8 cellular contexts compared by ENCODE assay signal in the genomic region with DNA sequence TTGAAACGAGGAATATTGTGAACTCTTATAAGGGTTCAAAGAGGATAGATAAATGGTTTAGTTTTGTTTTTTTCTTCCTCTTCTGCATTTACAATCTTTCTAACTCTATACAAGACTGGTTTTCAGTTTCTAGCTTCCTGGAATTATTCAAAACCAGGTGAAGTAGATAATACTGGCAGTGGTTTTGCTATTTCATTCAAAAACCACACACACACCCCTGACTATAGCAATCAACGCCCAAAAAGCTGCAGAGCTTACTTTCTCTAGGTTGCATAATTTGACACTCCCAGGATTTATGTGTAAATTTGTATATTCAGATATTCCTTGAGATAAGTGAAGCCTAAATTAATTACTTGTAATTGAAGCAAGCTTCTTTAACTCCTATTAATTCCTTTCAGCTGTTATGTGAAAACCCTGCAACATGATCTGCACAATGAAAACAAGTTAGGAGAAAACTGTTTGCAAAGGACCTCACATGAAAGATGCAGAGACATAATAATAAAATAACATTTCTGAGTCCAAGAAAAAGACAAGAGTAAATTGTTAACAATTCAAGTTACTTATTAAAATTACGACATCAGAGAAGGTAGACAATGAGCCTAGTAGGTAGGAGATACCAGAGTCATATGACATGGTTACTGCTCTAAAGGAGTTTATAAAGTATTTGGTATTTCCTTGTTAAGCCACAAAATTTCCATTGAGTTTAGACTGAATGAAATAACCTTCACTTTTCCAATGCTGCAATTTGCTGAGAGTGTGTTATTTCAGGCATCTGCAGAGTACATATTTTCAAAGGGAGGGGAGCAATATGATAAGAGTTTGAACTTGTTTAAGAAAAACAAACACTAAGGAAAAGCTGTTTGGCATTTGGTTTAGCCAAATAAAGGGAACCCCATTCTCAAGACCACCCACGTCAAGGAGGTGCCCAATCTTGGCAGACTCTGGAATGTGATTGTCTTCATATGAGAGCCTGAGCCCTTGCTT. TPM values are rescaled to one million over a fixed set of nuclear protein-coding genes. Genes with fewer than 3 reads are reported as not detected.
DNase-seq lines count a peak whose midpoint lies in the region; ATAC-seq, FAIRE-seq and TF ChIP-seq lines count a peak whose summit lies in the region.

No MANE protein-coding gene starts in this region.

- no peaks in the 10 kb centered on the region for H3K27me3 Mint-ChIP-seq in activated CD8-positive, alpha-beta T cell treated with anti-CD3 and anti-CD28 coated beads, Interleukin-2, amount 10 ng/mL, durations not matched to agents 7 days and 5 days (ENCODE audit: low read depth)

- in situ Hi-C loops in IMR-90 (cut with MboI; ENCODE audit: low sequenced_read_pairs), result no loop called here

- dilution Hi-C loops in IMR-90 (cut with HindIII; ENCODE audit: low sequenced_read_pairs, unreplicated experiment), result no loop called here

- no peak for TF ChIP-seq RAD21 in IMR-90 (IDR thresholded peaks at IDR 0.05; ENCODE audit: low read length)

- H3K4ac ChIP-seq in IMR-90 (ENCODE audit: low read depth, low read length), result peak overlapping the region; percentile 91

- peak overlapping the region in 1 of 2 experiments; percentile 74; a peak in 2 of 4 replicates for H4K8ac ChIP-seq in IMR-90 (ENCODE audit: low read depth in 2 of 2, low read length in 2 of 2)

- no CpG with 5 or more reads among the region's 4 CpGs for whole genome bisulfite sequencing in IMR-90 (ENCODE audit: extremely low coverage in 2 of 2, insufficient read length in 1 of 2), 2 experiments
- WGBS in hepatocyte (ENCODE audit: low lambda C conversion rate, missing lambda C conversion rate), result 22% methylated on average over 4 of the region's 4 CpGs

- H3K36me3 ChIP-seq in IMR-90 (ENCODE audit: control insufficient read depth, insufficient read depth, low read length) (no peaks in the 10 kb centered on the region), hepatocyte (replicated peaks; ENCODE audit: insufficient read depth, low read depth) (no peaks in the 10 kb centered on the region), subcutaneous abdominal adipose tissue (ENCODE audit: control insufficient read depth in 5 of 5, insufficient read depth in 5 of 5, low read length in 5 of 5) (no peaks in the 10 kb centered on the region)

- H3K9me3 ChIP-seq in IMR-90 (ENCODE audit: control insufficient read depth, insufficient read depth, low read length) (no peaks in the 10 kb centered on the region), hepatocyte (ENCODE audit: low read depth) (no peaks in the 10 kb centered on the region), subcutaneous abdominal adipose tissue (ENCODE audit: control insufficient read depth in 5 of 5, low read length in 5 of 5) (no peaks in the 10 kb centered on the region)

- no peak for TF ChIP-seq POLR2A in IMR-90 (IDR thresholded peaks at IDR 0.05; ENCODE audit: low read depth, low read length)

- H2AFZ ChIP-seq in IMR-90 (replicated peaks; ENCODE audit: low read length, poor library complexity), result peak overlapping the region; percentile 17
- H2AFZ ChIP-seq in hepatocyte, result no peak overlapping the region

- POLR2A ChIA-PET in IMR-90 (lab: Charles Lee; ENCODE audit: unreplicated experiment), result interaction anchor here (0.6 to 1.4 kb wide), 3 partner anchors 9 to 62 kb away, joined by 3 to 4 read pairs (median 3); no protein-coding TSS in a partner anchor
- POLR2A ChIA-PET in activated CD8-positive, alpha-beta T cell treated with anti-CD3 and anti-CD28 coated beads, Interleukin-2, amount 10 ng/mL, durations not matched to agents 7 days and 5 days (lab: Charles Lee), result interaction anchor here (0.6 to 5.4 kb wide), 11 partner anchors 14 to 127 kb away, joined by 3 to 143 read pairs (median 25); a partner anchor contains a TSS

- peaks cover 36% of the 10 kb centered on the region for H3K36me3 Mint-ChIP-seq in activated CD8-positive, alpha-beta T cell treated with anti-CD3 and anti-CD28 coated beads, Interleukin-2, amount 10 ng/mL, durations not matched to agents 7 days and 5 days (ENCODE audit: low read depth)

- H3K9ac ChIP-seq in IMR-90 (ENCODE audit: low read depth, low read length), result peak overlapping the region; percentile 89
- H3K9ac ChIP-seq in subcutaneous abdominal adipose tissue (ENCODE audit: low read length in 5 of 5), result peak overlapping the region in 3 of 5 donors; percentile 99

- H2BK15ac ChIP-seq in IMR-90 (ENCODE audit: low read depth, low read length), result peak overlapping the region; percentile 72; the same call in 1 of the 3 replicates

- peak overlapping the region; percentile 56; the same call in 1 of the 2 replicates for H3K56ac ChIP-seq in IMR-90 (ENCODE audit: extremely low read depth, insufficient read depth, low read length)

- H4K20me1 ChIP-seq in IMR-90 (ENCODE audit: insufficient read depth, low read length), result peaks cover 17% of the 10 kb centered on the region
- H4K20me1 ChIP-seq in hepatocyte (ENCODE audit: insufficient read depth, poor library complexity, severe bottlenecking), result peaks cover 12% of the 10 kb centered on the region

- peak overlapping the region; percentile 83 for H4K91ac ChIP-seq in IMR-90 (ENCODE audit: insufficient read depth, low read depth, low read length)

- H3K14ac ChIP-seq in IMR-90 (replicated peaks; ENCODE audit: low read depth, low read length), result peak overlapping the region; percentile 69

- peak overlapping the region; percentile 96 for H2BK5ac ChIP-seq in IMR-90 (ENCODE audit: low read depth, low read length, poor library complexity, severe bottlenecking)

- no peak for FAIRE-seq in D721Med (lab: Jason Lieb, UNC)

- peak; percentile 40 for DNase-seq in EL
- DNase-seq in IMR-90, result peak; percentile 46
- DNase-seq in activated CD8-positive, alpha-beta T cell treated with anti-CD3 and anti-CD28 coated beads, Interleukin-2, amount 10 ng/mL, durations not matched to agents 7 days and 5 days, result peak; percentile 44
- DNase-seq in hepatocyte (ENCODE audit: low spot score), result peak; percentile 48
- DNase-seq in GM10266 (ENCODE audit: extremely low spot score), result no peak
- no peak for DNase-seq in D721Med (ENCODE audit: insufficient read length, low spot score)
- no peak for DNase-seq in A172 (ENCODE audit: low spot score)

- no peaks in the 10 kb centered on the region for H3K9me3 Mint-ChIP-seq in activated CD8-positive, alpha-beta T cell treated with anti-CD3 and anti-CD28 coated beads, Interleukin-2, amount 10 ng/mL, durations not matched to agents 7 days and 5 days (ENCODE audit: insufficient read depth)

- peaks cover 52% of the 10 kb centered on the region for H3K4me1 Mint-ChIP-seq in activated CD8-positive, alpha-beta T cell treated with anti-CD3 and anti-CD28 coated beads, Interleukin-2, amount 10 ng/mL, durations not matched to agents 7 days and 5 days (ENCODE audit: low read depth)

- ATAC-seq in IMR-90 (ENCODE audit: low read depth), result no peak
- ATAC-seq in activated CD8-positive, alpha-beta T cell treated with anti-CD3 and anti-CD28 coated beads, Interleukin-2, amount 10 ng/mL, durations not matched to agents 7 days and 5 days, result peak; percentile 6

- H2BK20ac ChIP-seq in IMR-90 (ENCODE audit: low read depth, low read length), result peak overlapping the region; percentile 69

- H3K4me3 ChIP-seq in IMR-90 (ENCODE audit: insufficient read depth, low read depth, low read length), result no peak overlapping the region
- no peak overlapping the region for H3K4me3 ChIP-seq in hepatocyte
- peak overlapping the region in 4 of 5 donors; percentile 77 to 89 (median 81) for H3K4me3 ChIP-seq in subcutaneous abdominal adipose tissue (ENCODE audit: low read depth in 1 of 5, low read length in 5 of 5)

- peaks cover 0 to 5% of the 10 kb centered on the region in 2 experiments; a peak in 1 of 4 replicates for H3K79me1 ChIP-seq in IMR-90 (ENCODE audit: low read depth in 1 of 2, low read length in 2 of 2)

- H3K18ac ChIP-seq in IMR-90 (ENCODE audit: low read depth, low read length), result peak overlapping the region; percentile 61

- H3K4me1 ChIP-seq in IMR-90 (ENCODE audit: control insufficient read depth, insufficient read depth, low read length) (peaks cover 5% of the 10 kb centered on the region), hepatocyte (ENCODE audit: insufficient read depth) (peaks cover 21% of the 10 kb centered on the region), subcutaneous abdominal adipose tissue (ENCODE audit: control insufficient read depth in 5 of 5, insufficient read depth in 5 of 5, low read length in 5 of 5) (peaks cover 0 to 32% (median 25%) of the 10 kb centered on the region in 5 donors)

- H3K4me2 ChIP-seq in IMR-90 (ENCODE audit: low read depth, low read length) (peak overlapping the region; percentile 59), hepatocyte (peak overlapping the region; percentile 80)

- no peaks in the 10 kb centered on the region for H3K9me2 ChIP-seq in hepatocyte (replicated peaks; ENCODE audit: insufficient read depth)

- BruUV-seq in IMR-90 (replicated peaks; lab: Mats Ljungman, UMichigan), result no TSS peak

- no peak for TF ChIP-seq CTCF in IMR-90 (conservative IDR thresholded peaks at IDR 0.05; ENCODE audit: low read depth, low read length)
- TF ChIP-seq CTCF in hepatocyte (IDR thresholded peaks at IDR 0.05; ENCODE audit: poor library complexity), result no peak
- no peak for TF ChIP-seq CTCF in GM10266 (IDR thresholded peaks at IDR 0.05; ENCODE audit: control insufficient read depth, insufficient read depth, low read depth, missing control alignments)
- no peak for TF ChIP-seq CTCF in D721Med (IDR thresholded peaks at IDR 0.05; ENCODE audit: insufficient read depth, missing control alignments)

- H3K79me2 ChIP-seq in hepatocyte, result peaks cover 29% of the 10 kb centered on the region

- CTCF ChIA-PET in IMR-90 (lab: Yijun Ruan, JAX), result interaction anchor here (0.6 to 1.4 kb wide), 4 partner anchors 15 to 283 kb away, joined by 3 to 5 read pairs (median 4); no protein-coding TSS in a partner anchor
- CTCF ChIA-PET in activated CD8-positive, alpha-beta T cell treated with anti-CD3 and anti-CD28 coated beads, Interleukin-2, amount 10 ng/mL, durations not matched to agents 7 days and 5 days (lab: Charles Lee), result interaction anchor here (0.7 to 11.2 kb wide), 15 partner anchors 9 to 459 kb away, joined by 3 to 140 read pairs (median 30); no protein-coding TSS in a partner anchor

- H3K27ac ChIP-seq in IMR-90 (ENCODE audit: insufficient read depth, low read length) (peak overlapping the region; percentile 86; the same call in 1 of the 2 replicates), hepatocyte (peak overlapping the region; percentile 100), subcutaneous abdominal adipose tissue (ENCODE audit: low read depth, low read length) (peak overlapping the region; percentile 99)

- peak overlapping the region; percentile 100 for H3K27ac Mint-ChIP-seq in activated CD8-positive, alpha-beta T cell treated with anti-CD3 and anti-CD28 coated beads, Interleukin-2, amount 10 ng/mL, durations not matched to agents 7 days and 5 days

- peak overlapping the region; percentile 86 for H3K4me3 Mint-ChIP-seq in activated CD8-positive, alpha-beta T cell treated with anti-CD3 and anti-CD28 coated beads, Interleukin-2, amount 10 ng/mL, durations not matched to agents 7 days and 5 days

- peak overlapping the region; percentile 87 for H2BK120ac ChIP-seq in IMR-90 (ENCODE audit: low read depth, low read length)

- H3K9me1 ChIP-seq in IMR-90 (ENCODE audit: insufficient read depth, low read length), result peaks cover 3% of the 10 kb centered on the region; the same call in 1 of the 2 replicates

- H2AK5ac ChIP-seq in IMR-90 (ENCODE audit: low read depth, low read length), result peak overlapping the region; percentile 48

- H3K27me3 ChIP-seq in IMR-90 (ENCODE audit: control insufficient read depth, insufficient read depth, low read length) (no peaks in the 10 kb centered on the region), hepatocyte (no peaks in the 10 kb centered on the region), subcutaneous abdominal adipose tissue (ENCODE audit: control insufficient read depth in 5 of 5, insufficient read depth in 4 of 5, low read length in 5 of 5) (no peaks in the 10 kb centered on the region)

- H3K23ac ChIP-seq in IMR-90 (ENCODE audit: low read depth, low read length), result peak overlapping the region; percentile 80; the same call in 1 of the 2 replicates

- H2AK9ac ChIP-seq in IMR-90 (replicated peaks; ENCODE audit: low read depth, low read length, poor library complexity), result peak overlapping the region; percentile 71

- intact Hi-C loops in IMR-90 (cut with micrococcal nuclease), result loop anchor here (1.0 to 10.0 kb wide), 2 partner anchors 9 to 339 kb away; no protein-coding TSS in a partner anchor

- H4K5ac ChIP-seq in IMR-90 (ENCODE audit: low read depth, low read length), result peak overlapping the region; percentile 59

RNA-seq across cellular contexts. Expression of a gene that starts 1.6 kb away (rescaled TPM):
- total RNA-seq in IMR-90 (2012; rRNA removed) (72.8 and 83.5 TPM in 2 replicates), hepatocyte (88.3 and 112 TPM in 2 replicates)
- polyA plus RNA-seq in IMR-90 (2012; rRNA removed) (64.7 and 72.7 TPM in 2 replicates), hepatocyte (87.3 and 90.2 TPM in 2 replicates)
- polyA plus RNA-seq in IMR-90 (2012; cell fraction: cytosol; rRNA removed), result 24.4 and 31.1 TPM in 2 replicates
- polyA plus RNA-seq in IMR-90 (2012; cell fraction: nucleus; rRNA removed; ENCODE audit: low replicate concordance), result 12.9 and 91.4 TPM in 2 replicates
- 10 to 100 TPM; 61.3 to 64.3 TPM for total RNA-seq in activated CD8-positive, alpha-beta T cell treated with anti-CD3 and anti-CD28 coated beads, Interleukin-2, amount 10 ng/mL, durations not matched to agents 7 days and 5 days
- total RNA-seq in A172 (2014; rRNA removed; shearing (Covaris generic)), result 47.1 and 51.1 TPM in 2 replicates

RNA-seq across cellular contexts. Expression of a gene that starts 53.5 kb away (rescaled TPM):
- total RNA-seq in IMR-90 (2012; rRNA removed), result 18.6 and 35.6 TPM in 2 replicates
- 111 and 119 TPM in 2 replicates for polyA plus RNA-seq in IMR-90 (2012; rRNA removed)
- 20.4 and 31.8 TPM in 2 replicates for polyA plus RNA-seq in IMR-90 (2012; cell fraction: cytosol; rRNA removed)
- polyA plus RNA-seq in IMR-90 (2012; cell fraction: nucleus; rRNA removed; ENCODE audit: low replicate concordance), result 9.3 and 76.5 TPM in 2 replicates
- 100 to 1,000 TPM; 329 to 350 TPM for total RNA-seq in activated CD8-positive, alpha-beta T cell treated with anti-CD3 and anti-CD28 coated beads, Interleukin-2, amount 10 ng/mL, durations not matched to agents 7 days and 5 days
- 54.9 and 56.1 TPM in 2 replicates for total RNA-seq in hepatocyte
- 48.5 and 59.5 TPM in 2 replicates for polyA plus RNA-seq in hepatocyte
- 37.8 and 41.3 TPM in 2 replicates for total RNA-seq in A172 (2014; rRNA removed; shearing (Covaris generic))

Comparison
In these comparisons a context has a peak if more than half of its experiments do, and no peak if none do; other contexts are left out.
1. DNase-seq: peak in EL (single experiment), IMR-90 (single experiment), activated CD8-positive, alpha-beta T cell treated with anti-CD3 and anti-CD28 coated beads, Interleukin-2, amount 10 ng/mL, durations not matched to agents 7 days and 5 days (single experiment) and hepatocyte (single experiment); none in GM10266 (single experiment), D721Med (single experiment) and A172 (single experiment).
2. H3K4me3 ChIP-seq: peak in subcutaneous abdominal adipose tissue (4 of 5); none in IMR-90 (single experiment) and hepatocyte (single experiment).
3. Peak in every context shown above with its lines, with median percentiles within 50 percentile points of each other: H3K27ac ChIP-seq.